Comparison of ENCODE assay signal across 1 cellular context in genomic region chr11:111331711-111332479, GRCh38.
TF ChIP-seq lines count a peak whose summit lies in the region.

No MANE protein-coding gene starts in this region.

TF ChIP-seq in HepG2, 621 proteins besides CTCF, POLR2A, EP300 and RAD21:
- TF ChIP-seq HOXA5 (CRISPR knock-in tag; IDR thresholded peaks at IDR 0.05): no peak
- no peak for TF ChIP-seq PHF8 (CRISPR knock-in tag; IDR thresholded peaks at IDR 0.05)
- TF ChIP-seq ZNF232 (CRISPR knock-in tag; IDR thresholded peaks at IDR 0.05; ENCODE audit: borderline replicate concordance): no peak
- no peak for TF ChIP-seq IKZF1 (IDR thresholded peaks at IDR 0.05)
- no peak for TF ChIP-seq TARDBP (CRISPR knock-in tag; IDR thresholded peaks at IDR 0.05)
